ENCODE assay signal across 8 cellular contexts in the genomic region with DNA sequence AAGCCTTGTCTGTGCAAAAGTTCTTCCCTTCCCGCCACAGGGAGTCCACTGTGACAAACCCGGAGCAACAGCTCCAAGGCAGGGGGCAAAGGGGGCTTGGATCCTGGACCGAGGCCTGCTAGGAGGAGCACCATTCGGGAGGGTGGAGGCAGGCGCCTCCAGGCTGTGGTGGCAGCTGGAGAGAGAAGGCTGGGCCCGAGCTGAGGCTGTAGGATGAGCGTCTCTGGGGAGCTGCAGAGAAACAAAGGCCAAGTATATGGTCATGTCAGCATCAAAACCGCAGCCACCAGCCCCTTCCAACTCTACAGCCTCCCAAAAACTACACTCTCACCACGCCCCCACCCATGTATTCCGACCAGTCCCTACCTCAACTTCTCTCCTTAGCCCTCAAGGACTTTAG. TPM values are rescaled to one million over a fixed set of nuclear protein-coding genes. Genes with fewer than 3 reads are reported as not detected.
DNase-seq lines count a peak whose midpoint lies in the region; ATAC-seq and TF ChIP-seq lines count a peak whose summit lies in the region.

No MANE protein-coding gene starts in this region.

- peaks cover 22% of the 10 kb centered on the region for H3K79me2 ChIP-seq in PC-9 (ENCODE audit: low read depth)

- H3K27me3 Mint-ChIP-seq in CD4-positive, alpha-beta T cell, result no peaks in the 10 kb centered on the region
- no peaks in the 10 kb centered on the region for H3K27me3 Mint-ChIP-seq in endodermal cell (ENCODE audit: insufficient read depth)

- no peak for TF ChIP-seq CTCF in CD4-positive, alpha-beta T cell (IDR thresholded peaks at IDR 0.05)
- TF ChIP-seq CTCF in PC-9 (conservative IDR thresholded peaks at IDR 0.05) (no peak), endodermal cell (conservative IDR thresholded peaks at IDR 0.05) (no peak)

- H3K27ac Mint-ChIP-seq in CD4-positive, alpha-beta T cell, result peak overlapping the region; percentile 95
- H3K27ac Mint-ChIP-seq in endodermal cell, result peak overlapping the region; percentile 98

- CTCF ChIA-PET in CD4-positive, alpha-beta T cell (lab: Charles Lee), result interaction anchor here (1.0 to 3.2 kb wide), 3 partner anchors 12 to 81 kb away, joined by 3 to 31 read pairs (median 4); partner anchors contain the start of genes PGBD2 and ZNF672
- CTCF ChIA-PET in PC-9 (lab: Charles Lee), result interaction anchor here (0.9 kb wide), 1 partner anchor 13 kb away, joined by 14 read pairs; the partner anchor contains the start of gene ZNF672

- H3K4me3 ChIP-seq in PC-9 (peak overlapping the region; percentile 75), endodermal cell (ENCODE audit: low read length) (peak overlapping the region; percentile 97), neuron (ENCODE audit: low read length) (peak overlapping the region; percentile 95)

- ATAC-seq in CD4-positive, alpha-beta T cell (ENCODE audit: poor library complexity), result no peak
- ATAC-seq in HG02852 (IDR thresholded peaks at IDR 0.05; ENCODE audit: unreplicated experiment), result no peak

- peaks cover 16% of the 10 kb centered on the region for H3F3A ChIP-seq in PC-9 (ENCODE audit: insufficient read depth, low read depth)

- peak overlapping the region; percentile 97 for H3K9ac ChIP-seq in endodermal cell (ENCODE audit: extremely low read depth, low read length, poor library complexity, severe bottlenecking)

- WGBS in endodermal cell (ENCODE audit: insufficient coverage in 1 of 2, insufficient read length in 1 of 2), 2 experiments, result 54 to 64% methylated on average over 7 to 10 of the region's 10 CpGs

- peak overlapping the region; percentile 95 for H3K4me3 Mint-ChIP-seq in CD4-positive, alpha-beta T cell
- H3K4me3 Mint-ChIP-seq in endodermal cell, result peak overlapping the region; percentile 95

- intact Hi-C loops in CD4-positive, alpha-beta T cell (cut with DNase I, micrococcal nuclease), result loop anchor here in 1 of 2 experiments (1.0 kb wide), 1 partner anchor 34 kb away; the partner anchor contains the start of gene ZNF692
- intact Hi-C loops in PC-9 (cut with micrococcal nuclease; ENCODE audit: unreplicated experiment), result no loop called here

- peaks cover 74% of the 10 kb centered on the region for H3K4me1 Mint-ChIP-seq in CD4-positive, alpha-beta T cell (ENCODE audit: low read depth)
- peaks cover 19% of the 10 kb centered on the region for H3K4me1 Mint-ChIP-seq in endodermal cell

- H3K36me3 ChIP-seq in PC-9 (ENCODE audit: low read depth), result no peaks in the 10 kb centered on the region
- peaks cover 41% of the 10 kb centered on the region for H3K36me3 ChIP-seq in endodermal cell (ENCODE audit: control insufficient read depth, insufficient read depth, low read length)
- peaks cover 32% of the 10 kb centered on the region for H3K36me3 ChIP-seq in neuron (ENCODE audit: insufficient read depth, low read length)

- no peaks in the 10 kb centered on the region for H3K9me3 Mint-ChIP-seq in CD4-positive, alpha-beta T cell
- peaks cover 2% of the 10 kb centered on the region for H3K9me3 Mint-ChIP-seq in endodermal cell

- H4K20me1 ChIP-seq in PC-9 (ENCODE audit: insufficient read depth), result no peaks in the 10 kb centered on the region; the same call in 1 of the 2 replicates

- H3K4me1 ChIP-seq in PC-9 (replicated peaks; ENCODE audit: insufficient read depth) (peaks cover 33% of the 10 kb centered on the region), endodermal cell (ENCODE audit: control insufficient read depth, insufficient read depth, low read length) (peaks cover 5% of the 10 kb centered on the region), neuron (ENCODE audit: insufficient read depth, low read length) (peaks cover 30% of the 10 kb centered on the region)

- peak overlapping the region; percentile 96 for H3K27ac ChIP-seq in CD4-positive, alpha-beta T cell (ENCODE audit: low read depth, low read length)
- 0 out of 2 replicates have a peak overlapping the region, but pooled peaks have one; percentile 82 for H3K27ac ChIP-seq in PC-9
- peak overlapping the region; percentile 65 for H3K27ac ChIP-seq in endodermal cell (ENCODE audit: low read depth, low read length)

- TSS peak; percentile 44 for BruUV-seq in PC-9 (replicated peaks; lab: Mats Ljungman, UMichigan)

- no peak for DNase-seq in CD4-positive, alpha-beta T cell
- DNase-seq in PC-9 (no peak), endodermal cell (no peak), NCI-H128 (lab: John Stamatoyannopoulos, UW; ENCODE audit: unreplicated experiment) (no peak), DMS153 (lab: John Stamatoyannopoulos, UW) (no peak), retina (no peak)

- peaks cover 60% of the 10 kb centered on the region for H3K36me3 Mint-ChIP-seq in CD4-positive, alpha-beta T cell (ENCODE audit: low read depth)
- peaks cover 27% of the 10 kb centered on the region for H3K36me3 Mint-ChIP-seq in endodermal cell (ENCODE audit: low read depth)

- H2AFZ ChIP-seq in PC-9, result peak overlapping the region; percentile 95
- no peak overlapping the region for H2AFZ ChIP-seq in neuron (ENCODE audit: low read depth, low read length)

- peak overlapping the region; percentile 93 for H3K4me2 ChIP-seq in PC-9

- no peaks in the 10 kb centered on the region for H3K9me3 ChIP-seq in CD4-positive, alpha-beta T cell (ENCODE audit: control insufficient read depth, low read length)
- H3K9me3 ChIP-seq in PC-9 (ENCODE audit: insufficient read depth, low read depth) (no peaks in the 10 kb centered on the region), endodermal cell (ENCODE audit: control insufficient read depth, low read length) (no peaks in the 10 kb centered on the region), neuron (ENCODE audit: low read length) (no peaks in the 10 kb centered on the region)

- no peaks in the 10 kb centered on the region for H3K9me2 ChIP-seq in PC-9 (ENCODE audit: insufficient read depth)

- no peaks in the 10 kb centered on the region for H3K27me3 ChIP-seq in CD4-positive, alpha-beta T cell (ENCODE audit: control insufficient read depth, insufficient read depth, low read length)
- H3K27me3 ChIP-seq in PC-9 (ENCODE audit: insufficient read depth, low read depth) (no peaks in the 10 kb centered on the region), endodermal cell (ENCODE audit: control insufficient read depth, insufficient read depth, low read length, poor library complexity, severe bottlenecking) (no peaks in the 10 kb centered on the region), neuron (ENCODE audit: insufficient read depth, low read length) (no peaks in the 10 kb centered on the region)

- POLR2A ChIA-PET in CD4-positive, alpha-beta T cell (lab: Charles Lee), result interaction anchor here (1.8 to 4.7 kb wide), 5 partner anchors 13 to 81 kb away, joined by 9 to 98 read pairs (median 18); partner anchors contain the start of genes PGBD2, ZNF672 and ZNF692
- POLR2A ChIA-PET in PC-9 (lab: Charles Lee; ENCODE audit: unreplicated experiment), result interaction anchor here (0.7 to 1.5 kb wide), 2 partner anchors 12 to 89 kb away, joined by 7 to 53 read pairs; partner anchors contain the start of gene ZNF672

RNA-seq across cellular contexts. Expression of gene SH3BP5L, which starts 0.6 kb away (rescaled TPM):
- 10 to 100 TPM; 21.7 to 25.2 TPM for total RNA-seq in CD4-positive, alpha-beta T cell
- total RNA-seq in PC-9 (2021), result 24.6 and 25.6 TPM in 2 replicates
- total RNA-seq in endodermal cell, result 10 to 100 TPM; 27.2 to 30.2 TPM
- polyA plus RNA-seq in endodermal cell (2013, experiment 1 of 2), result 19.6 TPM
- 19.0 TPM for polyA plus RNA-seq in endodermal cell (2013, experiment 2 of 2)

RNA-seq across cellular contexts. Expression of gene ZNF672, which starts 12.9 kb away (rescaled TPM):
- total RNA-seq in CD4-positive, alpha-beta T cell, result 10 to 100 TPM; 35.9 to 38.4 TPM
- total RNA-seq in PC-9 (2021) (24.7 and 27.6 TPM in 2 replicates), endodermal cell (10 to 100 TPM; 33.6 to 40.5 TPM)
- polyA plus RNA-seq in endodermal cell (2013, experiment 1 of 2), result 26.2 TPM
- polyA plus RNA-seq in endodermal cell (2013, experiment 2 of 2), result 25.0 TPM

RNA-seq across cellular contexts. Expression of gene ZNF692, which starts 33.7 kb away (rescaled TPM):
- 10 to 100 TPM; 23.3 to 27.3 TPM for total RNA-seq in CD4-positive, alpha-beta T cell
- 46.6 and 51.7 TPM in 2 replicates for total RNA-seq in PC-9 (2021)
- 10 to 100 TPM; 47.6 to 50.3 TPM for total RNA-seq in endodermal cell
- 79.3 TPM for polyA plus RNA-seq in endodermal cell (2013, experiment 1 of 2)
- 69.4 TPM for polyA plus RNA-seq in endodermal cell (2013, experiment 2 of 2)
